Comparison of ENCODE assay signal across 14 cellular contexts in genomic region chr22:17751596-17751995, GRCh38. TPM values are rescaled to one million over a fixed set of nuclear protein-coding genes. Genes with fewer than 3 reads are reported as not detected.
DNase-seq lines count a peak whose midpoint lies in the region; ATAC-seq, FAIRE-seq and TF ChIP-seq lines count a peak whose summit lies in the region.
"Had no signal": no experiment of that assay in that cellular context is flagged by ENCODE, and none has a peak within 500 bp of the region (broad histone marks: within the 10 kb centered on the region; RNA-seq: fewer than 3 reads in every experiment).

No MANE protein-coding gene starts in this region.

- 0 out of 2 replicates have a peak overlapping the region, but pooled peaks have one; percentile 7 for H3K27ac ChIP-seq in BLaER1
- H3K27ac ChIP-seq: HL-60 had no signal

- H3K4me3 Mint-ChIP-seq in memory B cell, result no peak overlapping the region
- H3K4me3 Mint-ChIP-seq: CD4-positive, alpha-beta memory T cell; HFFc6 had no signal

- TF ChIP-seq POLR2A in GM12891 (IDR thresholded peaks at IDR 0.05; ENCODE audit: low read depth, low read length), result no peak

- H3K9ac ChIP-seq in BLaER1, result no peak overlapping the region

- no peak overlapping the region for H3K4me2 ChIP-seq in BLaER1

- DNase-seq in GM12891 (ENCODE audit: insufficient read length, low spot score) (no peak), memory B cell (ENCODE audit: low spot score in 2 of 2) (no peak), posterior vena cava (ENCODE audit: low spot score) (peak; percentile 60), T-helper 9 cell (no peak), DMS153 (lab: John Stamatoyannopoulos, UW) (no peak)
- no peak for DNase-seq in activated CD4-positive, alpha-beta T cell treated with anti-CD3 and anti-CD28 coated beads, Interleukin-2, amount 50 U/mL, for 4 hours
- DNase-seq: ACHN; C1 segment of cervical spinal cord; CD4-positive, alpha-beta memory T cell; GF-D8; HCEC 1CT; HFFc6 had no signal

- peaks cover 85% of the 10 kb centered on the region for H4K20me1 ChIP-seq in BLaER1

- ATAC-seq in memory B cell (ENCODE audit: low read depth), result no peak

- no peaks in the 10 kb centered on the region for H3K27me3 ChIP-seq in BLaER1

- FAIRE-seq in GM12891 (lab: Jason Lieb, UNC), result no peak

- no peaks in the 10 kb centered on the region for H3K9me3 Mint-ChIP-seq in memory B cell
- H3K9me3 Mint-ChIP-seq: HFFc6 had no signal

- H3K4me1 Mint-ChIP-seq in memory B cell, result peaks cover 3% of the 10 kb centered on the region

- H3K4me3 ChIP-seq in BLaER1, result no peak overlapping the region

- H3K27me3 Mint-ChIP-seq in memory B cell, result no peaks in the 10 kb centered on the region
- H3K27me3 Mint-ChIP-seq: CD4-positive, alpha-beta memory T cell had no signal

- intact Hi-C loops in posterior vena cava (cut with DNase I), result no loop called here

- peak overlapping the region; percentile 28 for H3K27ac Mint-ChIP-seq in memory B cell
- H3K27ac Mint-ChIP-seq: HFFc6 had no signal

- H3K9me3 ChIP-seq in BLaER1, result no peaks in the 10 kb centered on the region

- peaks cover 63% of the 10 kb centered on the region for H3K36me3 ChIP-seq in BLaER1

- peaks cover 6% of the 10 kb centered on the region for H3K36me3 Mint-ChIP-seq in memory B cell

- peaks cover 19% of the 10 kb centered on the region for H3K4me1 ChIP-seq in BLaER1

TF ChIP-seq in GM12891, 5 proteins besides CTCF, POLR2A, EP300 and RAD21:
- TF ChIP-seq POU2F2 (IDR thresholded peaks at IDR 0.05; ENCODE audit: low read depth, low read length) (no peak), TAF1 (IDR thresholded peaks at IDR 0.05; ENCODE audit: low read depth, low read length) (no peak), PAX5 (IDR thresholded peaks at IDR 0.05; ENCODE audit: insufficient read depth, low read length, severe bottlenecking) (no peak), POLR2AphosphoS5 (IDR thresholded peaks at IDR 0.05; ENCODE audit: low read depth, low read length) (peak; percentile 31; the same call in 1 of the 2 replicates), SPI1 (IDR thresholded peaks at IDR 0.05; ENCODE audit: low read depth, low read length) (no peak)

RNA-seq across cellular contexts. Expression of gene BID, which starts 22.7 kb away (rescaled TPM):
- polyA plus RNA-seq in GM12891 (2012; ENCODE audit: low read depth, missing spikeins), result 150 TPM
- total RNA-seq in posterior vena cava, result 10 to 100 TPM; 11.8 to 13.0 TPM
